Comparison of ENCODE assay signal across 12 cellular contexts in genomic region chr1:28127617-28128257, GRCh38. TPM values are rescaled to one million over a fixed set of nuclear protein-coding genes. Genes with fewer than 3 reads are reported as not detected.
DNase-seq lines count a peak whose midpoint lies in the region; ATAC-seq, FAIRE-seq and TF ChIP-seq lines count a peak whose summit lies in the region.
"Had no signal": no experiment of that assay in that cellular context is flagged by ENCODE, and none has a peak within 500 bp of the region (broad histone marks: within the 10 kb centered on the region; RNA-seq: fewer than 3 reads in every experiment).

No MANE protein-coding gene starts in this region.

- no peaks in the 10 kb centered on the region for H3K9me3 Mint-ChIP-seq in GM23338

- H3K27ac ChIP-seq in K562 (ENCODE audit: extremely low read depth, low read depth, low read length) (0 out of 3 replicates have a peak overlapping the region, but pooled peaks have one; percentile 0), GM23338 (ENCODE audit: low read depth) (no peak overlapping the region), hepatocyte (no peak overlapping the region)

- TF ChIP-seq EP300 in K562 (IDR thresholded peaks at IDR 0.05; ENCODE audit: low read length): no peak

- intact Hi-C loops in K562 (cut with micrococcal nuclease): no loop called here

- no peaks in the 10 kb centered on the region for H3K36me3 ChIP-seq in K562 (ENCODE audit: control insufficient read depth, insufficient read depth, low read length)
- H3K36me3 ChIP-seq in GM23338 (ENCODE audit: insufficient read depth): no peaks in the 10 kb centered on the region
- H3K36me3 ChIP-seq in hepatocyte (replicated peaks; ENCODE audit: insufficient read depth, low read depth): no peaks in the 10 kb centered on the region

- no peak overlapping the region for H3K4me3 Mint-ChIP-seq in GM23338

- no peaks in the 10 kb centered on the region for H4K20me1 ChIP-seq in K562 (replicated peaks; ENCODE audit: control insufficient read depth, insufficient read depth, low read length)
- H4K20me1 ChIP-seq in GM23338 (replicated peaks; ENCODE audit: insufficient read depth): no peaks in the 10 kb centered on the region
- H4K20me1 ChIP-seq in hepatocyte (ENCODE audit: insufficient read depth, poor library complexity, severe bottlenecking): no peaks in the 10 kb centered on the region

- H3K79me2 ChIP-seq in K562 (ENCODE audit: control insufficient read depth, insufficient read depth, low read length) (no peaks in the 10 kb centered on the region), GM23338 (replicated peaks; ENCODE audit: insufficient read depth) (no peaks in the 10 kb centered on the region), hepatocyte (no peaks in the 10 kb centered on the region)

- no TSS peak for BruUV-seq in K562 (replicated peaks; lab: Mats Ljungman, UMichigan)

- no peak overlapping the region for H3K27ac Mint-ChIP-seq in GM23338

- TF ChIP-seq CTCF in GM10248 (IDR thresholded peaks at IDR 0.05; ENCODE audit: control extremely low read depth, extremely low read depth, low read depth, missing control alignments): no peak
- no peak for TF ChIP-seq CTCF in K562 (IDR thresholded peaks at IDR 0.05 in 2 of 3, conservative IDR thresholded peaks at IDR 0.05 in 1 of 3; ENCODE audit: insufficient read depth in 2 of 3, low read depth in 1 of 3, low read length in 3 of 3)
- TF ChIP-seq CTCF in GM23338 (conservative IDR thresholded peaks at IDR 0.05; ENCODE audit: low read depth in 2 of 2): no peak
- TF ChIP-seq CTCF in hepatocyte (IDR thresholded peaks at IDR 0.05; ENCODE audit: poor library complexity): no peak

- H3K27me3 Mint-ChIP-seq in GM23338 (ENCODE audit: insufficient read depth, low read depth, poor library complexity): peaks cover 4% of the 10 kb centered on the region

- no peaks in the 10 kb centered on the region for H3F3A ChIP-seq in GM23338 (replicated peaks; ENCODE audit: low read depth)

- H3K36me3 Mint-ChIP-seq in GM23338 (ENCODE audit: low read depth): no peaks in the 10 kb centered on the region

- POLR2A ChIA-PET in GM10248 (lab: Yijun Ruan, JAX): no interaction called here
- POLR2A ChIA-PET in K562 (lab: Yijun Ruan, JAX): interaction anchor here (0.6 to 1.0 kb wide), 2 partner anchors 10 to 11 kb away, joined by 3 to 4 read pairs; no protein-coding TSS in a partner anchor

- ATAC-seq in GM21360 (IDR thresholded peaks at IDR 0.05; ENCODE audit: unreplicated experiment) (peak; percentile 78), HG03432 (IDR thresholded peaks at IDR 0.05; ENCODE audit: unreplicated experiment) (peak; percentile 76), K562 (peak; percentile 37), GM23338 (no peak)

- in situ Hi-C loops in K562 (cut with MboI): loop anchor here (10.0 kb wide), 1 partner anchor 907 kb away; no protein-coding TSS in a partner anchor

- WGBS in K562 (ENCODE audit: insufficient coverage, low coverage, missing lambda C conversion rate): 22% methylated on average over 3 of the region's 3 CpGs
- WGBS in hepatocyte (ENCODE audit: low lambda C conversion rate, missing lambda C conversion rate): 81% methylated on average over 3 of the region's 3 CpGs

- peaks cover 6 to 23% of the 10 kb centered on the region in 2 experiments; a peak in 4 of 5 replicates for H3K4me1 ChIP-seq in K562 (replicated peaks in 1 of 2; ENCODE audit: control insufficient read depth in 2 of 2, insufficient read depth in 2 of 2, low read length in 2 of 2)
- H3K4me1 ChIP-seq in GM23338 (ENCODE audit: insufficient read depth): no peaks in the 10 kb centered on the region
- H3K4me1 ChIP-seq in hepatocyte (ENCODE audit: insufficient read depth): no peaks in the 10 kb centered on the region

- H3K9me3 ChIP-seq in K562 (replicated peaks; ENCODE audit: control insufficient read depth, insufficient read depth, low read depth, low read length) (no peaks in the 10 kb centered on the region), hepatocyte (ENCODE audit: low read depth) (no peaks in the 10 kb centered on the region)

- no peaks in the 10 kb centered on the region for H3K4me1 Mint-ChIP-seq in GM23338

- H3K27me3 ChIP-seq in K562 (ENCODE audit: control insufficient read depth in 2 of 2, insufficient read depth in 2 of 2, low read length in 2 of 2) (no peaks in the 10 kb centered on the region; a peak in 1 of 5 replicates), GM23338 (ENCODE audit: insufficient read depth) (no peaks in the 10 kb centered on the region), hepatocyte (peaks cover 9% of the 10 kb centered on the region)

- no peak for TF ChIP-seq POLR2A in K562 (conservative IDR thresholded peaks at IDR 0.05)

- DNase-seq in GM10248 (ENCODE audit: extremely low spot score) (peak; percentile 54), K562 (ENCODE audit: extremely low read depth in 1 of 4, low spot score in 3 of 4) (no peak), GM23338 (ENCODE audit: low spot score) (no peak), DMS79 (lab: John Stamatoyannopoulos, UW) (no peak), hepatocyte (ENCODE audit: low spot score) (no peak)
- no peak for DNase-seq in activated CD4-positive, CD25-positive, alpha-beta regulatory T cell treated with anti-CD3 and anti-CD28 coated beads, Interleukin-2, amount 50 U/mL, for 72 hours
- DNase-seq: Calu3, NCI-H524 treated with DMSO at 0.1 percent for 48 hours had no signal

- TF ChIP-seq RAD21 in K562 (CRISPR knock-in tag; conservative IDR thresholded peaks at IDR 0.05 in 1 of 2, IDR thresholded peaks at IDR 0.05 in 1 of 2): no peak

- CTCF ChIA-PET in GM10248 (lab: Yijun Ruan, JAX): interaction anchor here (2.4 kb wide), 1 partner anchor 15 kb away, joined by 5 read pairs; no protein-coding TSS in a partner anchor
- CTCF ChIA-PET in K562 (lab: Yijun Ruan, JAX; ENCODE audit: low intra/inter-chr PET ratio): no interaction called here

- H3K4me3 ChIP-seq in K562: no peak overlapping the region
- no peak overlapping the region for H3K4me3 ChIP-seq in GM23338
- H3K4me3 ChIP-seq in hepatocyte: no peak overlapping the region

- no peak for FAIRE-seq in K562 (lab: Jason Lieb, UNC)
- FAIRE-seq: colon, urothelium cell line had no signal

- H3K9me2 ChIP-seq in GM23338 (ENCODE audit: insufficient read depth): no peaks in the 10 kb centered on the region
- H3K9me2 ChIP-seq in hepatocyte (replicated peaks; ENCODE audit: insufficient read depth): no peaks in the 10 kb centered on the region

- H3K9ac ChIP-seq in K562 (ENCODE audit: insufficient read depth in 1 of 2, low read depth in 2 of 2, low read length in 2 of 2): no peak overlapping the region

- H2AFZ ChIP-seq in K562 (ENCODE audit: low read depth, low read length): peak overlapping the region; percentile 42
- H2AFZ ChIP-seq in GM23338: no peak overlapping the region
- H2AFZ ChIP-seq in hepatocyte: no peak overlapping the region

- H3K9me1 ChIP-seq in K562 (ENCODE audit: control insufficient read depth, insufficient read depth, low read length): no peaks in the 10 kb centered on the region

- no peak overlapping the region for H3K4me2 ChIP-seq in K562 (ENCODE audit: insufficient read depth, low read length)
- H3K4me2 ChIP-seq in GM23338: no peak overlapping the region
- no peak overlapping the region for H3K4me2 ChIP-seq in hepatocyte

TF ChIP-seq in GM23338, 12 proteins besides CTCF, POLR2A, EP300 and RAD21 (continues in another document):
- TF ChIP-seq NANOG (IDR thresholded peaks at IDR 0.05; ENCODE audit: borderline replicate concordance): no peak

RNA-seq across cellular contexts. Expression of gene EYA3, which starts 39.3 kb away (rescaled TPM):
- total RNA-seq in K562 (2011; cell fraction: chromatin; rRNA removed; ENCODE audit: low replicate concordance): 65.3 and 113 TPM in 2 replicates
- total RNA-seq in K562 (2011; cell fraction: nucleolus; rRNA removed): 27.8 and 35.9 TPM in 2 replicates
- 43.1 and 57.6 TPM in 2 replicates for total RNA-seq in K562 (2011; cell fraction: nucleoplasm; rRNA removed)
- total RNA-seq in K562 (2014; rRNA removed) (19.4 and 21.7 TPM in 2 replicates), K562 (2014; rRNA removed; fragmentation: Illumina TruSeq; extraction: Trizol) (51.3 and 55.7 TPM in 2 replicates), K562 (2015; rRNA removed; fragmentation: Illumina TruSeq; extraction: Trizol) (45.4 and 48.1 TPM in 2 replicates), K562 (2021) (45.6 and 51.3 TPM in 2 replicates), hepatocyte (13.5 and 19.9 TPM in 2 replicates)
- polyA plus RNA-seq in K562 (2011; rRNA removed) (64.0 and 74.6 TPM in 2 replicates), K562 (2014; fragmentation: Illumina TruSeq; extraction: Trizol) (35.2 and 41.9 TPM in 2 replicates), K562 (2014; fragmentation: Nextera tagmentation; extraction: Ambion mirVana) (10 to 100 TPM; 29.4 to 43.6 TPM), K562 (2014; rRNA removed) (27.7 and 30.0 TPM in 2 replicates), GM23338 (2016; fragmentation: Nextera tagmentation; extraction: Ambion mirVana) (10.9 and 12.5 TPM in 2 replicates), hepatocyte (4.2 and 6.9 TPM in 2 replicates)
- polyA plus RNA-seq in K562 (2011; cell fraction: cytosol; rRNA removed): 38.9 and 49.0 TPM in 2 replicates
- polyA plus RNA-seq in K562 (2011; cell fraction: nucleus; rRNA removed): 44.1 and 52.2 TPM in 2 replicates
- 19.5 and 28.8 TPM in 2 replicates for polyA plus RNA-seq in K562 (2012)
- 119 and 132 TPM in 2 replicates for polyA minus RNA-seq in K562 (2011; rRNA and poly(A)+ RNA removed)
- 36.9 and 40.8 TPM in 2 replicates for polyA minus RNA-seq in K562 (2011; cell fraction: cytosol; rRNA and poly(A)+ RNA removed)
- polyA minus RNA-seq in K562 (2011; cell fraction: nucleus; rRNA and poly(A)+ RNA removed): 20.6 and 42.0 TPM in 2 replicates
- total RNA-seq in GM23338 (2014; rRNA removed; shearing (Covaris generic)): 25.5 and 33.6 TPM in 2 replicates

RNA-seq across cellular contexts. Expression of gene PTAFR, which starts 48.8 kb away (rescaled TPM):
- 0.56 and 1.2 TPM in 2 replicates for total RNA-seq in K562 (2011; cell fraction: chromatin; rRNA removed; ENCODE audit: low replicate concordance)
- 0.50 and 0.53 TPM in 2 replicates for total RNA-seq in K562 (2011; cell fraction: nucleolus; rRNA removed)
- 0.46 and 0.66 TPM in 2 replicates for total RNA-seq in K562 (2011; cell fraction: nucleoplasm; rRNA removed)
- total RNA-seq in K562 (2014; rRNA removed): 0.20 TPM in 1 of 2 replicates, not detected in the other
- 0.22 and 0.25 TPM in 2 replicates for total RNA-seq in K562 (2014; rRNA removed; fragmentation: Illumina TruSeq; extraction: Trizol)
- 0.30 and 0.36 TPM in 2 replicates for total RNA-seq in K562 (2015; rRNA removed; fragmentation: Illumina TruSeq; extraction: Trizol)
- total RNA-seq in K562 (2021): 0.36 and 0.55 TPM in 2 replicates
- 0.43 and 0.45 TPM in 2 replicates for polyA plus RNA-seq in K562 (2011; rRNA removed)
- polyA plus RNA-seq in K562 (2011; cell fraction: cytosol; rRNA removed): 0.83 and 1.4 TPM in 2 replicates
- polyA plus RNA-seq in K562 (2011; cell fraction: nucleus; rRNA removed): 0.18 and 0.40 TPM in 2 replicates
- polyA plus RNA-seq in K562 (2012): 0.31 and 0.51 TPM in 2 replicates
- 0.26 and 0.33 TPM in 2 replicates for polyA plus RNA-seq in K562 (2014; fragmentation: Illumina TruSeq; extraction: Trizol)
- polyA plus RNA-seq in K562 (2014; fragmentation: Nextera tagmentation; extraction: Ambion mirVana): under 1 TPM; 0.15 to 0.48 TPM
- polyA plus RNA-seq in K562 (2014; rRNA removed): 0.32 and 0.52 TPM in 2 replicates
- polyA minus RNA-seq in K562 (2011; rRNA and poly(A)+ RNA removed): 0.48 and 0.67 TPM in 2 replicates
- polyA minus RNA-seq in K562 (2011; cell fraction: cytosol; rRNA and poly(A)+ RNA removed): not detected in 2 replicates
- 0.13 and 0.22 TPM in 2 replicates for polyA minus RNA-seq in K562 (2011; cell fraction: nucleus; rRNA and poly(A)+ RNA removed)
- total RNA-seq in GM23338 (2014; rRNA removed; shearing (Covaris generic)): 0.27 and 0.76 TPM in 2 replicates
- 0.29 and 0.49 TPM in 2 replicates for polyA plus RNA-seq in GM23338 (2016; fragmentation: Nextera tagmentation; extraction: Ambion mirVana)
- 0.37 and 0.96 TPM in 2 replicates for total RNA-seq in hepatocyte
- polyA plus RNA-seq in hepatocyte: 0.29 and 1.4 TPM in 2 replicates
